ENCODE assay signal across 8 cellular contexts in genomic region chr1:169890761-169891538, GRCh38. TPM values are rescaled to one million over a fixed set of nuclear protein-coding genes. Genes with fewer than 3 reads are reported as not detected.
A peak's percentile ranks its signal among the peaks of the same experiment; 100 is the strongest.
DNase-seq lines count a peak whose midpoint lies in the region; ATAC-seq and TF ChIP-seq lines count a peak whose summit lies in the region.

No MANE protein-coding gene starts in this region.

- H3K4me1 Mint-ChIP-seq in CD4-positive, alpha-beta T cell (ENCODE audit: low read depth): peaks cover 66% of the 10 kb centered on the region

- H3K4me3 Mint-ChIP-seq in CD4-positive, alpha-beta T cell: peak overlapping the region; percentile 97

- peak overlapping the region; percentile 63 for H3K27ac ChIP-seq in CD4-positive, alpha-beta T cell (ENCODE audit: low read depth, low read length)
- peak overlapping the region; percentile 68 for H3K27ac ChIP-seq in esophagus (ENCODE audit: low read depth in 2 of 2, low read length in 1 of 2)
- no peak overlapping the region for H3K27ac ChIP-seq in MM.1S (ENCODE audit: low read length)

- ATAC-seq in CD4-positive, alpha-beta T cell (ENCODE audit: poor library complexity): peak; percentile 25
- peak; percentile 14 for ATAC-seq in GM21529 (IDR thresholded peaks at IDR 0.05; ENCODE audit: unreplicated experiment)

- no peaks in the 10 kb centered on the region for H3K27me3 Mint-ChIP-seq in CD4-positive, alpha-beta T cell

- H3K4me2 ChIP-seq in MM.1S (ENCODE audit: low read depth, low read length): no peak overlapping the region

- H3K27ac Mint-ChIP-seq in CD4-positive, alpha-beta T cell: peak overlapping the region; percentile 99

- H3K4me1 ChIP-seq in esophagus (ENCODE audit: control insufficient read depth in 2 of 2, insufficient read depth in 2 of 2, low read length in 1 of 2) (peaks cover 2 to 5% of the 10 kb centered on the region in 2 donors), MM.1S (ENCODE audit: low read length) (peaks cover 20% of the 10 kb centered on the region)

- H3K79me2 ChIP-seq in MM.1S (ENCODE audit: low read length): peaks cover 57% of the 10 kb centered on the region

- no peaks in the 10 kb centered on the region for H4K20me1 ChIP-seq in MM.1S (ENCODE audit: insufficient read depth, low read length)

- H3K9me3 ChIP-seq in CD4-positive, alpha-beta T cell (ENCODE audit: control insufficient read depth, low read length): no peaks in the 10 kb centered on the region
- H3K9me3 ChIP-seq in esophagus (ENCODE audit: control insufficient read depth in 2 of 2, insufficient read depth in 1 of 2, low read depth in 1 of 2, low read length in 1 of 2) (no peaks in the 10 kb centered on the region), MM.1S (replicated peaks; ENCODE audit: insufficient read depth, low read length) (no peaks in the 10 kb centered on the region)

- peaks cover 41% of the 10 kb centered on the region for H3K36me3 Mint-ChIP-seq in CD4-positive, alpha-beta T cell (ENCODE audit: low read depth)

- H3K27me3 ChIP-seq in CD4-positive, alpha-beta T cell (ENCODE audit: control insufficient read depth, insufficient read depth, low read length): no peaks in the 10 kb centered on the region
- H3K27me3 ChIP-seq in esophagus (ENCODE audit: control insufficient read depth in 1 of 2, insufficient read depth in 2 of 2, low read length in 2 of 2) (no peaks in the 10 kb centered on the region), MM.1S (replicated peaks; ENCODE audit: insufficient read depth, low read length) (no peaks in the 10 kb centered on the region)

- H3K4me3 ChIP-seq in esophagus (ENCODE audit: low read depth in 1 of 2, low read length in 2 of 2) (peak overlapping the region; percentile 20 to 26), MM.1S (ENCODE audit: low read length) (no peak overlapping the region)

- CTCF ChIA-PET in CD4-positive, alpha-beta T cell (lab: Charles Lee): interaction anchor here (0.7 to 1.7 kb wide), 3 partner anchors 15 to 1548 kb away, joined by 3 to 4 read pairs (median 3); partner anchors contain the start of gene KIFAP3

- H3K36me3 ChIP-seq in esophagus (ENCODE audit: control insufficient read depth in 2 of 2, insufficient read depth in 2 of 2, low read length in 1 of 2): peaks cover 0 to 2% of the 10 kb centered on the region in 2 donors
- 0 out of 2 replicates have a peak, but pooled peaks cover 8% of the 10 kb centered on the region for H3K36me3 ChIP-seq in MM.1S (replicated peaks; ENCODE audit: insufficient read depth, low read length)

- intact Hi-C loops in CD4-positive, alpha-beta T cell (cut with DNase I, micrococcal nuclease): loop anchor here (5.0 to 10.0 kb wide), 11 partner anchors 184 to 1956 kb away; partner anchors contain the start of genes BLZF1 (in 2 of the 2), NME7 (in 2 of the 2), DCAF6 (in 1 of the 2) and F5 (in 1 of the 2)

- no peak overlapping the region for H2AFZ ChIP-seq in MM.1S (ENCODE audit: low read length)

- 0 out of 2 replicates have a peak, but pooled peaks cover 6% of the 10 kb centered on the region for H3F3A ChIP-seq in MM.1S (ENCODE audit: insufficient read depth, low read length)

- H3K9ac ChIP-seq in MM.1S (ENCODE audit: low read length): no peak overlapping the region

- no peak for TF ChIP-seq CTCF in CD4-positive, alpha-beta T cell (IDR thresholded peaks at IDR 0.05)
- no peak for TF ChIP-seq CTCF in MM.1S (IDR thresholded peaks at IDR 0.05; ENCODE audit: low read length)

- peak in 7 of 10 experiments; percentile 7 to 26 (median 14) for DNase-seq in CD4-positive, alpha-beta T cell
- DNase-seq in T-helper 22 cell (ENCODE audit: low read depth) (peak; percentile 27), MM.1S (no peak), medulla oblongata (ENCODE audit: extremely low spot score) (no peak), NCI-H1105 (lab: John Stamatoyannopoulos, UW) (no peak)
- DNase-seq in stimulated activated naive CD4-positive, alpha-beta T cell (lab: John Stamatoyannopoulos, UW): peak; percentile 4 to 38 (median 12)

- 32 to 46% methylated on average over 5 of the region's 5 CpGs for WGBS in esophagus, 2 donors

- no peaks in the 10 kb centered on the region for H3K9me3 Mint-ChIP-seq in CD4-positive, alpha-beta T cell

- POLR2A ChIA-PET in CD4-positive, alpha-beta T cell (lab: Charles Lee): interaction anchor here (0.6 to 4.5 kb wide), 7 partner anchors 11 to 641 kb away, joined by 3 to 43 read pairs (median 4); partner anchors contain the start of genes BLZF1, GORAB, KIFAP3 and METTL18

- H3K9me2 ChIP-seq in MM.1S (replicated peaks; ENCODE audit: insufficient read depth, low read length): no peaks in the 10 kb centered on the region

RNA-seq across cellular contexts. Expression of gene SCYL3, which starts 2.7 kb away (rescaled TPM):
- total RNA-seq in CD4-positive, alpha-beta T cell: 1 to 10 TPM; 3.5 to 3.6 TPM
- 1 to 10 TPM; 3.8 to 5.3 TPM for polyA plus RNA-seq in esophagus

Comparison
In these comparisons a context has a peak if more than half of its experiments do, and no peak if none do; other contexts are left out.
1. DNase-seq: peak in CD4-positive, alpha-beta T cell (7 of 10), T-helper 22 cell (single experiment) and stimulated activated naive CD4-positive, alpha-beta T cell (6 of 6); none in MM.1S (single experiment), medulla oblongata (single experiment) and NCI-H1105 (single experiment).